ENCODE assay signal across 30 cellular contexts in the genomic region with DNA sequence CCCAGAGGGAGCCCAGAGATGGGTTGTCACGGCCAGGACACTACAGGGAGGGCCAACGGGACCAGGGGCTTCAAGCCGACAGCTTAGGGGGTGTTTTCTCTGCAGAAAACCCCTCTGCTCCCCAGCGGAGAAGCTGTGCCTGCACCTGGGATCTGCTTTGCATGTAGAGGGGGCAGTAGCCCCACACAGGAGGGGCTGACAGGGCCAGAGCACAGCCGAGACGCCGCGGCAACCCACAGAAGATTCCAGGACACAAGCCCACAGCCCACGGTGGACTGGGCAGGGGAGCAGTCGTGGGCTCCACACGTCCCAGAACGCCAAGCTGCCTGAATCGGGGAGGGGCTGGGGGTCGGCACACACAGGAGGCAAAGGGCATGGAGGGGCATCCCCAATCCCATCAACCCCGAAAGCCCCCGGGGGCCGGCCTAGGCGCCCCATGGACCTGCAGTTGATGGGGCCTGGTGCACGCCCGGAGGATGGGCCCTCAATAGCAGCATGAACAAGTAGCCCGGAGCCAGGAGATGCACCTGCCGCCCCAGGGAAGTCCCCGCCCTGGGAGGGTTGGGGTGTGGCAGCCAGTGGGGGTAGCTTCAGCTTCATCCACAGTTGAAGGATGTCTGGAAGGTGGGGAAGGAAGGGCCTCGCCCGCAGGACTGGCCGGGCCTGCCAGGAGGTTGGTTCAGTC. TPM values are rescaled to one million over a fixed set of nuclear protein-coding genes. Genes with fewer than 3 reads are reported as not detected.
"Had no signal": no experiment of that assay in that cellular context is flagged by ENCODE, and none has a peak within 500 bp of the region (broad histone marks: within the 10 kb centered on the region; RNA-seq: fewer than 3 reads in every experiment).

No MANE protein-coding gene starts in this region.

- H3K27me3 ChIP-seq: ascending aorta, body of pancreas, Peyer's patch had no signal

- H3K9me3 ChIP-seq: ascending aorta, body of pancreas, Peyer's patch, SJCRH30 had no signal

- DNase-seq: activated CD4-positive, alpha-beta T cell treated with anti-CD3 and anti-CD28 coated beads for 48 hours; activated CD4-positive, alpha-beta T cell treated with anti-CD3 and anti-CD28 coated beads, Interleukin-2, amount 50 U/mL, for 4 hours; activated CD4-positive, CD25-positive, alpha-beta regulatory T cell treated with anti-CD3 and anti-CD28 coated beads, Interleukin-2, amount 50 U/mL, for 72 hours; activated CD8-positive, alpha-beta memory T cell treated with anti-CD3 and anti-CD28 coated beads, Interleukin-2, amount 10 ng/mL, durations not matched to agents 7 days and 5 days; activated CD8-positive, alpha-beta T cell treated with anti-CD3 and anti-CD28 coated beads, Interleukin-2, amount 10 ng/mL, durations not matched to agents 7 days and 5 days; activated effector memory CD4-positive, alpha-beta T cell treated with anti-CD3 and anti-CD28 coated beads, Interleukin-2, amount 50 U/mL, for 16 hours; activated naive CD4-positive, alpha-beta T cell treated with Interleukin-2 at 50 U/mL for 16 hours; activated naive CD8-positive, alpha-beta T cell treated with anti-CD3 and anti-CD28 coated beads, Interleukin-2, amount 50 U/mL, for 24 hours; activated T-cell treated with anti-CD3 and anti-CD28 coated beads, Interleukin-2, amount 50 U/mL, for 4 hours; amniotic stem cell; body of pancreas; central memory CD4-positive, alpha-beta T cell; KG1; NCI-H1048; NCI-H1694; NCI-H2029; NCI-H2107; NCI-H2171 treated with DMSO at 0.1 percent for 48 hours; NCI-H226; NCI-H526 treated with DMSO at 0.1 percent for 48 hours; Peyer's patch; Right ventricle myocardium superior; SJCRH30 had no signal

- H3K36me3 ChIP-seq: ascending aorta, Peyer's patch, SJCRH30 had no signal

- ATAC-seq: activated CD8-positive, alpha-beta memory T cell treated with anti-CD3 and anti-CD28 coated beads, Interleukin-2, amount 10 ng/mL, durations not matched to agents 7 days and 5 days; activated CD8-positive, alpha-beta T cell treated with anti-CD3 and anti-CD28 coated beads, Interleukin-2, amount 10 ng/mL, durations not matched to agents 7 days and 5 days; activated naive CD4-positive, alpha-beta T cell treated with anti-CD3 and anti-CD28 coated beads, Interleukin-2, amount 50 U/mL, for 72 hours; activated naive CD8-positive, alpha-beta T cell treated with anti-CD3 and anti-CD28 coated beads, Interleukin-2, amount 50 U/mL, for 24 hours; activated T-cell treated with anti-CD3 and anti-CD28 coated beads, Interleukin-2, amount 50 U/mL, for 4 hours; body of pancreas had no signal

- H3K4me3 ChIP-seq: ascending aorta, body of pancreas, Peyer's patch, SJCRH30 had no signal

- H3K27ac ChIP-seq: ascending aorta, body of pancreas, Peyer's patch, RWPE1, SJCRH30 had no signal

- H3K4me1 ChIP-seq: ascending aorta, Peyer's patch, SJCRH30 had no signal

RNA-seq across cellular contexts. Expression of a gene that starts 30.5 kb away (rescaled TPM):
- total RNA-seq: activated CD8-positive, alpha-beta memory T cell treated with anti-CD3 and anti-CD28 coated beads, Interleukin-2, amount 10 ng/mL, durations not matched to agents 7 days and 5 days; activated CD8-positive, alpha-beta T cell treated with anti-CD3 and anti-CD28 coated beads, Interleukin-2, amount 10 ng/mL, durations not matched to agents 7 days and 5 days; activated T-cell treated with anti-CD3 and anti-CD28 coated beads, Interleukin-2, amount 50 U/mL, for 4 hours; ascending aorta; bronchial epithelial cell; LHCN-M2; Right ventricle myocardium superior; SJCRH30 had no signal

RNA-seq across cellular contexts. Expression of a gene that starts 55.5 kb away (rescaled TPM):
- total RNA-seq: activated CD8-positive, alpha-beta memory T cell treated with anti-CD3 and anti-CD28 coated beads, Interleukin-2, amount 10 ng/mL, durations not matched to agents 7 days and 5 days; activated CD8-positive, alpha-beta T cell treated with anti-CD3 and anti-CD28 coated beads, Interleukin-2, amount 10 ng/mL, durations not matched to agents 7 days and 5 days; activated naive CD4-positive, alpha-beta T cell treated with anti-CD3 and anti-CD28 coated beads, Interleukin-2, amount 50 U/mL, for 72 hours; activated T-cell treated with anti-CD3 and anti-CD28 coated beads, Interleukin-2, amount 50 U/mL, for 4 hours; bronchial epithelial cell; LHCN-M2; M059J; NCI-H460; SJCRH30 had no signal
